In genomic region chr1:232628335-232629214, GRCh38 we compare ENCODE assay signal across 8 cellular contexts. TPM values are rescaled to one million over a fixed set of nuclear protein-coding genes. Genes with fewer than 3 reads are reported as not detected.
A peak's percentile ranks its signal among the peaks of the same experiment; 100 is the strongest.
DNase-seq lines count a peak whose midpoint lies in the region; ATAC-seq, FAIRE-seq and TF ChIP-seq lines count a peak whose summit lies in the region.

No MANE protein-coding gene starts in this region.

- peak; percentile 23 for FAIRE-seq in H54 (lab: Jason Lieb, UNC)
- peak; percentile 97 for FAIRE-seq in endometrium (lab: Jason Lieb, UNC)

- peak overlapping the region in 1 of 9 donors; percentile 14 for H3K27ac Mint-ChIP-seq in naive thymus-derived CD4-positive, alpha-beta T cell

- TF ChIP-seq CTCF in AG09319 (IDR thresholded peaks at IDR 0.05; ENCODE audit: low read depth, low read length) = peak; percentile 44

- DNase-seq in AG09319 (ENCODE audit: extremely low read depth, low read depth) (no peak), H54 (ENCODE audit: insufficient read length, low spot score) (no peak), SK-N-MC (ENCODE audit: low read depth, low spot score) (no peak), DMS153 (lab: John Stamatoyannopoulos, UW) (no peak), cortex of kidney (lab: John Stamatoyannopoulos, UW) (no peak)
- DNase-seq in naive thymus-derived CD4-positive, alpha-beta T cell = no peak

- peak overlapping the region; percentile 82 to 91 (median 85) for H3K4me3 Mint-ChIP-seq in naive thymus-derived CD4-positive, alpha-beta T cell

- peaks cover 15 to 30% (median 27%) of the 10 kb centered on the region in 7 donors for H3K4me1 Mint-ChIP-seq in naive thymus-derived CD4-positive, alpha-beta T cell

- no peaks in the 10 kb centered on the region for H3K36me3 ChIP-seq in SK-N-MC (ENCODE audit: insufficient read depth, low read length)
- H3K36me3 ChIP-seq in naive thymus-derived CD4-positive, alpha-beta T cell (ENCODE audit: control insufficient read depth in 2 of 3, insufficient read depth in 3 of 3, low read length in 3 of 3) = no peaks in the 10 kb centered on the region

- H3K36me3 Mint-ChIP-seq in naive thymus-derived CD4-positive, alpha-beta T cell = no peaks in the 10 kb centered on the region

- no peaks in the 10 kb centered on the region for H3K9me3 Mint-ChIP-seq in naive thymus-derived CD4-positive, alpha-beta T cell

- H3K27ac ChIP-seq in SK-N-MC = no peak overlapping the region
- no peak overlapping the region for H3K27ac ChIP-seq in naive thymus-derived CD4-positive, alpha-beta T cell (ENCODE audit: low read depth, low read length)

- H3K4me3 ChIP-seq in SK-N-MC = peak overlapping the region; percentile 80
- H3K4me3 ChIP-seq in naive thymus-derived CD4-positive, alpha-beta T cell (ENCODE audit: low read length) = peak overlapping the region; percentile 2

- no peak for TF ChIP-seq POLR2A in H54 (IDR thresholded peaks at IDR 0.05; ENCODE audit: low read depth, low read length)

- intact Hi-C loops in naive thymus-derived CD4-positive, alpha-beta T cell (cut with micrococcal nuclease) = loop anchor here (1.0 to 10.0 kb wide), 4 partner anchors 116 to 1271 kb away; no protein-coding TSS in a partner anchor

- no peak for ATAC-seq in naive thymus-derived CD4-positive, alpha-beta T cell
- no peak for ATAC-seq in GM21360 (IDR thresholded peaks at IDR 0.05; ENCODE audit: unreplicated experiment)

- H3K27me3 ChIP-seq in naive thymus-derived CD4-positive, alpha-beta T cell (ENCODE audit: control insufficient read depth in 2 of 2, insufficient read depth in 2 of 2, low read length in 2 of 2) = peaks cover 0 to 3% of the 10 kb centered on the region in 2 donors

- peaks cover 4 to 8% of the 10 kb centered on the region in 2 donors for H3K4me1 ChIP-seq in naive thymus-derived CD4-positive, alpha-beta T cell (ENCODE audit: control insufficient read depth in 2 of 2, insufficient read depth in 2 of 2, low read length in 2 of 2)

- peaks cover 11 to 55% (median 29%) of the 10 kb centered on the region in 5 donors for H3K27me3 Mint-ChIP-seq in naive thymus-derived CD4-positive, alpha-beta T cell

- POLR2A ChIA-PET in naive thymus-derived CD4-positive, alpha-beta T cell (lab: Charles Lee) = no interaction called here

- CTCF ChIA-PET in naive thymus-derived CD4-positive, alpha-beta T cell (lab: Charles Lee) = interaction anchor here (0.7 to 1.5 kb wide), 2 partner anchors 165 to 762 kb away, joined by 3 to 12 read pairs; no protein-coding TSS in a partner anchor

- H3K9ac ChIP-seq in SK-N-MC (ENCODE audit: insufficient read length) = no peak overlapping the region

- no peaks in the 10 kb centered on the region for H3K9me3 ChIP-seq in SK-N-MC (ENCODE audit: low read depth, low read length)
- no peaks in the 10 kb centered on the region for H3K9me3 ChIP-seq in naive thymus-derived CD4-positive, alpha-beta T cell (ENCODE audit: control insufficient read depth in 2 of 3, low read length in 3 of 3)

RNA-seq across cellular contexts. Expression of gene SIPA1L2, which starts 1.4 kb away (rescaled TPM):
- 1 to 10 TPM in 1 of 5 experiments, under 1 TPM in 4; 0.27 to 4.9 (median 0.69) TPM for total RNA-seq in naive thymus-derived CD4-positive, alpha-beta T cell
- under 1 TPM in 1 of 2 donors, not detected in 1; 0.08 TPM for polyA plus RNA-seq in naive thymus-derived CD4-positive, alpha-beta T cell
